Comparison of ENCODE assay signal across 23 cellular contexts in genomic region chr5:76517334-76517733, GRCh38.
"Had no signal": no experiment of that assay in that cellular context is flagged by ENCODE, and none has a peak within 500 bp of the region (broad histone marks: within the 10 kb centered on the region; RNA-seq: fewer than 3 reads in every experiment).

No MANE protein-coding gene starts in this region.

- H3K4me1 ChIP-seq: esophagus muscularis mucosa, gastroesophageal sphincter, lower lobe of right lung had no signal

- FAIRE-seq: colon, endothelial cell of umbilical vein, frontal cortex, islet of Langerhans, keratinocyte had no signal

- H3K36me3 ChIP-seq: esophagus muscularis mucosa, gastroesophageal sphincter, heart left ventricle, left lung, lower lobe of right lung had no signal

- H3K27ac ChIP-seq: coronary artery, dorsolateral prefrontal cortex, esophagus muscularis mucosa, foreskin keratinocyte, gastroesophageal sphincter, heart left ventricle, hepatocyte, left lung, lower lobe of right lung had no signal

- H3K4me3 Mint-ChIP-seq: mesothelial cell of epicardium had no signal

- H3K27me3 ChIP-seq: esophagus muscularis mucosa, gastroesophageal sphincter, heart left ventricle, hepatocyte, left lung had no signal

- H3K27ac Mint-ChIP-seq: mesothelial cell of epicardium had no signal

- DNase-seq: dermis blood vessel endothelial cell; dorsolateral prefrontal cortex; effector CD4-positive, alpha-beta T cell; effector memory CD4-positive, alpha-beta T cell; foreskin keratinocyte; heart left ventricle; hypothalamus; left cardiac atrium; left lung; left ventricle myocardium superior; lower lobe of right lung; mesenchymal stem cell; mucosa of descending colon had no signal

- H3K4me3 ChIP-seq: coronary artery, dorsolateral prefrontal cortex, esophagus muscularis mucosa, gastroesophageal sphincter, heart left ventricle, hepatocyte, left lung, lower lobe of right lung, mucosa of descending colon had no signal

- H3K9me3 ChIP-seq: esophagus muscularis mucosa, gastroesophageal sphincter, heart left ventricle, left lung, lower lobe of right lung, mucosa of descending colon had no signal

- H3K4me2 ChIP-seq: hepatocyte had no signal

- ATAC-seq: foreskin keratinocyte, gastroesophageal sphincter, heart left ventricle, left cardiac atrium, left lung, left ventricle myocardium superior, lower lobe of right lung, mucosa of descending colon had no signal

- H2AFZ ChIP-seq: hepatocyte had no signal
